In the genomic region with DNA sequence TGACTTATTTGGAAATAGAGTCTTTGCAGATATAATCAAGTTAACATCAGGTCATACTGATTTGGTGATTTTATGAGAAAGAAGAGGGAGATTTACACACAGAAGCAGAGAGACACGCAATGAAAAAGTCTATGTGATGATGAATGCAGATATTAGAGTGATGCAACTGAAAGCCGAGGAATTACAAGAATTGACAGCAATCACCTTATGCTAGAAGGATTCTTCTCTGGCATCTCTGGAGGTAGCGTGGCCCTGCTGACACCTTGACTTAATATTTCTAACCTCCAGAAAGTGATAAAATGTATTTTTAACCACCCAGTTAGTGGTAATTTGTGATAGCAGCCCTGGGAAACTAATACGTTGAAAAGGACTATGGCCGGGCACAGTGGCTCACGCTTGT, we compare ENCODE assay signal across 24 cellular contexts. TPM values are rescaled to one million over a fixed set of nuclear protein-coding genes. Genes with fewer than 3 reads are reported as not detected.
"Had no signal": no experiment of that assay in that cellular context is flagged by ENCODE, and none has a peak within 500 bp of the region (broad histone marks: within the 10 kb centered on the region; RNA-seq: fewer than 3 reads in every experiment).

No MANE protein-coding gene starts in this region.

- H3K27ac ChIP-seq: colonic mucosa, coronary artery, dorsolateral prefrontal cortex, epithelial cell of prostate, esophagus muscularis mucosa, esophagus squamous epithelium, foreskin keratinocyte, gastrocnemius medialis, gastroesophageal sphincter, heart left ventricle, heart right ventricle had no signal

- H3K27me3 ChIP-seq: colonic mucosa, dorsolateral prefrontal cortex, esophagus muscularis mucosa, esophagus squamous epithelium, foreskin keratinocyte, gastrocnemius medialis, gastroesophageal sphincter, heart left ventricle, heart right ventricle had no signal

- H3K4me3 ChIP-seq: colonic mucosa, coronary artery, dorsolateral prefrontal cortex, esophagus muscularis mucosa, esophagus squamous epithelium, gastrocnemius medialis, gastroesophageal sphincter, heart left ventricle, heart right ventricle had no signal

- H3K36me3 ChIP-seq: colonic mucosa, esophagus muscularis mucosa, esophagus squamous epithelium, gastrocnemius medialis, gastroesophageal sphincter, heart left ventricle, heart right ventricle had no signal

- ATAC-seq: effector memory CD8-positive, alpha-beta T cell; esophagus mucosa; foreskin keratinocyte; gastrocnemius medialis; gastroesophageal sphincter; heart left ventricle; heart right ventricle had no signal

- H3K4me1 ChIP-seq: colonic mucosa, esophagus muscularis mucosa, esophagus squamous epithelium, foreskin keratinocyte, gastrocnemius medialis, gastroesophageal sphincter, heart left ventricle, heart right ventricle had no signal

- DNase-seq: colonic mucosa; cortex of kidney; dermis blood vessel endothelial cell; dorsolateral prefrontal cortex; effector CD4-positive, alpha-beta T cell; effector CD8-positive, alpha-beta T cell; effector memory CD4-positive, alpha-beta T cell; effector memory CD8-positive, alpha-beta T cell; endodermal cell; erythroblast; esophagus squamous epithelium; foreskin fibroblast; foreskin keratinocyte; foreskin melanocyte; gastrocnemius medialis; glutamatergic neuron; head of caudate nucleus; heart left ventricle; heart right ventricle had no signal

- H3K9me3 ChIP-seq: colonic mucosa, esophagus muscularis mucosa, esophagus squamous epithelium, gastroesophageal sphincter, heart left ventricle, heart right ventricle had no signal

RNA-seq across cellular contexts. Expression of gene CFH, which starts 14.2 kb away (rescaled TPM):
- total RNA-seq: endodermal cell had no signal

RNA-seq across cellular contexts. Expression of gene KCNT2, which starts 29.4 kb away (rescaled TPM):
- total RNA-seq: foreskin keratinocyte had no signal
- polyA plus RNA-seq: foreskin keratinocyte had no signal
